In the genomic region with DNA sequence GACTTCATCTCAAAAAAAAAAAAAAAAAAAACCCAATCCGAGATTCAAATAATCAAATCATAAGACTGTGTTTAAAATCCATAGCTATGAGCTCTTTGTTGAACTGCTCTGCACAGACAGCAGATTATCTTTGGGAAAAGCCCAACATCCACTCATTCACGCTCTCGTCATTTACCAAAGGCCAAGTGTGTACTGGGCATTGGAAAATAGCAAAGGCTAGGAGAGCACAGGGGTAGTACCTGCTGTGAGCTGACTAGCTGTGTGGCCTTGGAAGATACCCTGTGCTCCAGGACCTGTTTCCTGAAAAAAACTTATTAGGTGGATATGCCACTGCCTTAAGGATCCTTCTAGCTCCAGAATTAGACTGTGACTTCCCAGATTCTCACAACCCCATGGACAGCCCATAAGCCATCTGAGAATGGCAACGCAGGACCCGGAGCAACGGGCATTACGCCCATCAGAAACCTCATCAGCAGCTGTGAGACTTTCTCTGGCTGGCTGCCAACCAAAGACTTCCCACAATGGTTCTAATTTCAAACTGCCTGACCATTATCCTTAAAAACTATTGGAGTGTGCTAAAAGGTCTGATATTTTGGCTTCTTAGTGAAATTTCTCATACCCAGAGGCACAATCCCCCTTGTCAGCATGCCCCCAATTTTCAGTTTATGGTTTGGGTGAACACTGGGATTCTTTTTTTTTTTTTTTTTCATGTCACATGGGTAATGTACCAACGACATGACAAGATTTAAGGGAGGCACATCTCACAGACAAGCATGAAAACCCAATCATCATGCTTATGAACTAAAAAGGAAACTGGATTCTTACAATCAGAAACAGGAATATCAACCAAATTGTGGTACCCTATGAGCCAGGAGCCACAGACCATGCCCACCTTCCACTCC, we compare ENCODE assay signal across 8 cellular contexts. TPM values are rescaled to one million over a fixed set of nuclear protein-coding genes. Genes with fewer than 3 reads are reported as not detected.
DNase-seq lines count a peak whose midpoint lies in the region; ATAC-seq and TF ChIP-seq lines count a peak whose summit lies in the region.

No MANE protein-coding gene starts in this region.

- H3K4me1 ChIP-seq in SJCRH30: peaks cover 13% of the 10 kb centered on the region

- CTCF ChIA-PET in activated CD8-positive, alpha-beta memory T cell treated with anti-CD3 and anti-CD28 coated beads, Interleukin-2, amount 10 ng/mL, durations not matched to agents 7 days and 5 days (lab: Charles Lee): interaction anchor here (0.6 to 2.1 kb wide), 6 partner anchors 8 to 369 kb away, joined by 3 to 7 read pairs (median 3); no protein-coding TSS in a partner anchor

- H3K27me3 ChIP-seq in SJCRH30: no peaks in the 10 kb centered on the region

- no peak overlapping the region for H3K4me3 Mint-ChIP-seq in activated CD8-positive, alpha-beta memory T cell treated with anti-CD3 and anti-CD28 coated beads, Interleukin-2, amount 10 ng/mL, durations not matched to agents 7 days and 5 days

- H3K4me3 ChIP-seq in SJCRH30: peak overlapping the region; percentile 13
- H3K4me3 ChIP-seq in fibroblast of the aortic adventitia (ENCODE audit: low read depth, low read length): no peak overlapping the region

- H3K36me3 ChIP-seq in SJCRH30: no peaks in the 10 kb centered on the region

- no peaks in the 10 kb centered on the region for H3K27me3 Mint-ChIP-seq in activated CD8-positive, alpha-beta memory T cell treated with anti-CD3 and anti-CD28 coated beads, Interleukin-2, amount 10 ng/mL, durations not matched to agents 7 days and 5 days

- no peak for TF ChIP-seq EP300 in Ishikawa (IDR thresholded peaks at IDR 0.05; ENCODE audit: borderline replicate concordance)

- H3K36me3 Mint-ChIP-seq in activated CD8-positive, alpha-beta memory T cell treated with anti-CD3 and anti-CD28 coated beads, Interleukin-2, amount 10 ng/mL, durations not matched to agents 7 days and 5 days: peaks cover 69% of the 10 kb centered on the region

- H3K9me3 Mint-ChIP-seq in activated CD8-positive, alpha-beta memory T cell treated with anti-CD3 and anti-CD28 coated beads, Interleukin-2, amount 10 ng/mL, durations not matched to agents 7 days and 5 days (ENCODE audit: low read depth): peaks cover 22% of the 10 kb centered on the region

- H3K4me1 Mint-ChIP-seq in activated CD8-positive, alpha-beta memory T cell treated with anti-CD3 and anti-CD28 coated beads, Interleukin-2, amount 10 ng/mL, durations not matched to agents 7 days and 5 days: peaks cover 33% of the 10 kb centered on the region

- H3K27ac Mint-ChIP-seq in activated CD8-positive, alpha-beta memory T cell treated with anti-CD3 and anti-CD28 coated beads, Interleukin-2, amount 10 ng/mL, durations not matched to agents 7 days and 5 days: no peak overlapping the region

- no peak for TF ChIP-seq CTCF in fibroblast of the aortic adventitia (IDR thresholded peaks at IDR 0.05; ENCODE audit: insufficient read depth, low read length)

- ATAC-seq in HG03025 (IDR thresholded peaks at IDR 0.05; ENCODE audit: low FRiP score, unreplicated experiment) (no peak), GM21423 (IDR thresholded peaks at IDR 0.05; ENCODE audit: unreplicated experiment) (no peak), HG03196 (IDR thresholded peaks at IDR 0.05; ENCODE audit: unreplicated experiment) (no peak)
- ATAC-seq in activated CD8-positive, alpha-beta memory T cell treated with anti-CD3 and anti-CD28 coated beads, Interleukin-2, amount 10 ng/mL, durations not matched to agents 7 days and 5 days: no peak

- DNase-seq in SJCRH30 (peak; percentile 91 to 97), fibroblast of the aortic adventitia (ENCODE audit: low read depth) (peak; percentile 75), pulmonary artery endothelial cell (ENCODE audit: low read depth, low spot score) (peak; percentile 29)
- no peak for DNase-seq in activated CD8-positive, alpha-beta memory T cell treated with anti-CD3 and anti-CD28 coated beads, Interleukin-2, amount 10 ng/mL, durations not matched to agents 7 days and 5 days

- TF ChIP-seq RAD21 in Ishikawa (IDR thresholded peaks at IDR 0.05; ENCODE audit: low read depth): no peak

- peak overlapping the region; percentile 50 for H3K27ac ChIP-seq in SJCRH30

- no peaks in the 10 kb centered on the region; the same call in 1 of the 2 replicates for H3K9me3 ChIP-seq in SJCRH30 (replicated peaks)

TF ChIP-seq in Ishikawa, 13 proteins besides CTCF, POLR2A, EP300 and RAD21:
- TF ChIP-seq TCF12 (IDR thresholded peaks at IDR 0.05; ENCODE audit: low read depth): peak; percentile 35; the same call in 1 of the 2 replicates
- TF ChIP-seq, protein P1, sequence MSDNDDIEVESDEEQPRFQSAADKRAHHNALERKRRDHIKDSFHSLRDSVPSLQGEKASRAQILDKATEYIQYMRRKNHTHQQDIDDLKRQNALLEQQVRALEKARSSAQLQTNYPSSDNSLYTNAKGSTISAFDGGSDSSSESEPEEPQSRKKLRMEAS (IDR thresholded peaks at IDR 0.05): no peak
- TF ChIP-seq, protein P2, sequence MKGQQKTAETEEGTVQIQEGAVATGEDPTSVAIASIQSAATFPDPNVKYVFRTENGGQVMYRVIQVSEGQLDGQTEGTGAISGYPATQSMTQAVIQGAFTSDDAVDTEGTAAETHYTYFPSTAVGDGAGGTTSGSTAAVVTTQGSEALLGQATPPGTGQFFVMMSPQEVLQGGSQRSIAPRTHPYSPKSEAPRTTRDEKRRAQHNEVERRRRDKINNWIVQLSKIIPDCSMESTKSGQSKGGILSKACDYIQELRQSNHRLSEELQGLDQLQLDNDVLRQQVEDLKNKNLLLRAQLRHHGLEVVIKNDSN (IDR thresholded peaks at IDR 0.05): no peak
- no peak for TF ChIP-seq ZBTB7A (IDR thresholded peaks at IDR 0.05; ENCODE audit: low read depth)
- TF ChIP-seq REST (IDR thresholded peaks at IDR 0.05; ENCODE audit: low read depth): no peak
- 0 out of 2 replicates have a peak, but pooled peaks have one; percentile 27 for TF ChIP-seq YY1 (IDR thresholded peaks at IDR 0.05; ENCODE audit: low read depth)
- no peak for TF ChIP-seq TAF1 (IDR thresholded peaks at IDR 0.05; ENCODE audit: low read depth)
- TF ChIP-seq CEBPB (IDR thresholded peaks at IDR 0.05): no peak
- peak; percentile 78 for TF ChIP-seq NFIC (IDR thresholded peaks at IDR 0.05)
- no peak for TF ChIP-seq CREB1 (IDR thresholded peaks at IDR 0.05; ENCODE audit: low read depth)
- no peak for TF ChIP-seq FOXM1 (IDR thresholded peaks at IDR 0.05; ENCODE audit: borderline replicate concordance, low read depth)
- 0 out of 2 replicates have a peak, but pooled peaks have one; percentile 7 for TF ChIP-seq TEAD4 (IDR thresholded peaks at IDR 0.05)
- TF ChIP-seq EGR1 (IDR thresholded peaks at IDR 0.05): no peak

RNA-seq across cellular contexts. Expression of gene SERINC5, which starts 16.8 kb away (rescaled TPM):
- 7.8 and 9.0 TPM in 2 replicates for total RNA-seq in SJCRH30 (2014; rRNA removed; shearing (Covaris generic))
- total RNA-seq in fibroblast of the aortic adventitia (ENCODE audit: low replicate concordance) (13.5 and 17.1 TPM in 2 replicates), pulmonary artery endothelial cell (6.3 and 6.8 TPM in 2 replicates)
- total RNA-seq in activated CD8-positive, alpha-beta memory T cell treated with anti-CD3 and anti-CD28 coated beads, Interleukin-2, amount 10 ng/mL, durations not matched to agents 7 days and 5 days: 10 to 100 TPM; 26.8 to 38.0 TPM
